1 cellular context compared by ENCODE assay signal in the genomic region with DNA sequence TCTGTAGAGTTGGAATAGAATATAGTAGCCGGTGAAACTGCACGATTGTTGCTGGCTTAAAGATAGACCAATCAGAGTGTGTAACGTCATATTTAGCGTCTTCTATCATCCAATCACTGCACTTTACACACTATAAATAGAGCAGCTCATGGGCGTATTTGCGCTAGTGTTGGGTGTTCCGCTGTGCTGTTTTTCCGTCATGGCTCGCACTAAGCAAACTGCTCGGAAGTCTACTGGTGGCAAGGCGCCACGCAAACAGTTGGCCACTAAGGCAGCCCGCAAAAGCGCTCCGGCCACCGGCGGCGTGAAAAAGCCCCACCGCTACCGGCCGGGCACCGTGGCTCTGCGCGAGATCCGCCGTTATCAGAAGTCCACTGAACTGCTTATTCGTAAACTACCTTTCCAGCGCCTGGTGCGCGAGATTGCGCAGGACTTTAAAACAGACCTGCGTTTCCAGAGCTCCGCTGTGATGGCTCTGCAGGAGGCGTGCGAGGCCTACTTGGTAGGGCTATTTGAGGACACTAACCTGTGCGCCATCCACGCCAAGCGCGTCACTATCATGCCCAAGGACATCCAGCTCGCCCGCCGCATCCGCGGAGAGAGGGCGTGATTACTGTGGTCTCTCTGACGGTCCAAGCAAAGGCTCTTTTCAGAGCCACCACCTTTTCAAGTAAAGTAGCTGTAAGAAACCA.
A peak's percentile ranks its signal among the peaks of the same experiment; 100 is the strongest.
TF ChIP-seq lines count a peak whose summit lies in the region.

No MANE protein-coding gene starts in this region.

TF ChIP-seq in WTC11, 78 proteins besides CTCF, POLR2A, EP300 and RAD21 (continued from another document):
- TF ChIP-seq, protein P1, sequence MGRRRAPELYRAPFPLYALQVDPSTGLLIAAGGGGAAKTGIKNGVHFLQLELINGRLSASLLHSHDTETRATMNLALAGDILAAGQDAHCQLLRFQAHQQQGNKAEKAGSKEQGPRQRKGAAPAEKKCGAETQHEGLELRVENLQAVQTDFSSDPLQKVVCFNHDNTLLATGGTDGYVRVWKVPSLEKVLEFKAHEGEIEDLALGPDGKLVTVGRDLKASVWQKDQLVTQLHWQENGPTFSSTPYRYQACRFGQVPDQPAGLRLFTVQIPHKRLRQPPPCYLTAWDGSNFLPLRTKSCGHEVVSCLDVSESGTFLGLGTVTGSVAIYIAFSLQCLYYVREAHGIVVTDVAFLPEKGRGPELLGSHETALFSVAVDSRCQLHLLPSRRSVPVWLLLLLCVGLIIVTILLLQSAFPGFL (CRISPR knock-in tag; IDR thresholded peaks at IDR 0.05; ENCODE audit: borderline replicate concordance), result no peak
- no peak for TF ChIP-seq SMAD3 (CRISPR knock-in tag; IDR thresholded peaks at IDR 0.05; ENCODE audit: borderline replicate concordance)
- TF ChIP-seq, protein P2, sequence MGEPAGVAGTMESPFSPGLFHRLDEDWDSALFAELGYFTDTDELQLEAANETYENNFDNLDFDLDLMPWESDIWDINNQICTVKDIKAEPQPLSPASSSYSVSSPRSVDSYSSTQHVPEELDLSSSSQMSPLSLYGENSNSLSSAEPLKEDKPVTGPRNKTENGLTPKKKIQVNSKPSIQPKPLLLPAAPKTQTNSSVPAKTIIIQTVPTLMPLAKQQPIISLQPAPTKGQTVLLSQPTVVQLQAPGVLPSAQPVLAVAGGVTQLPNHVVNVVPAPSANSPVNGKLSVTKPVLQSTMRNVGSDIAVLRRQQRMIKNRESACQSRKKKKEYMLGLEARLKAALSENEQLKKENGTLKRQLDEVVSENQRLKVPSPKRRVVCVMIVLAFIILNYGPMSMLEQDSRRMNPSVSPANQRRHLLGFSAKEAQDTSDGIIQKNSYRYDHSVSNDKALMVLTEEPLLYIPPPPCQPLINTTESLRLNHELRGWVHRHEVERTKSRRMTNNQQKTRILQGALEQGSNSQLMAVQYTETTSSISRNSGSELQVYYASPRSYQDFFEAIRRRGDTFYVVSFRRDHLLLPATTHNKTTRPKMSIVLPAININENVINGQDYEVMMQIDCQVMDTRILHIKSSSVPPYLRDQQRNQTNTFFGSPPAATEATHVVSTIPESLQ (CRISPR knock-in tag; IDR thresholded peaks at IDR 0.05), result no peak
- no peak for TF ChIP-seq NR1H2 (CRISPR knock-in tag; IDR thresholded peaks at IDR 0.05)
- TF ChIP-seq ZNF396 (CRISPR knock-in tag; IDR thresholded peaks at IDR 0.05; ENCODE audit: borderline replicate concordance), result no peak
- TF ChIP-seq JAZF1 (CRISPR knock-in tag; IDR thresholded peaks at IDR 0.05), result no peak
- TF ChIP-seq RELA (CRISPR knock-in tag; IDR thresholded peaks at IDR 0.05; ENCODE audit: borderline replicate concordance), result no peak
- TF ChIP-seq TEAD1 (CRISPR knock-in tag; IDR thresholded peaks at IDR 0.05), result peak; percentile 38; the same call in 1 of the 2 replicates
- TF ChIP-seq GTF2I (CRISPR knock-in tag; conservative IDR thresholded peaks at IDR 0.05), result no peak
- no peak for TF ChIP-seq GABPB1 (CRISPR knock-in tag; IDR thresholded peaks at IDR 0.05)
- TF ChIP-seq ZNF317 (CRISPR knock-in tag; IDR thresholded peaks at IDR 0.05; ENCODE audit: borderline replicate concordance, low read depth), result no peak
- no peak for TF ChIP-seq CBFB (CRISPR knock-in tag; IDR thresholded peaks at IDR 0.05; ENCODE audit: low read depth)
- peak; percentile 41; the same call in 1 of the 2 replicates for TF ChIP-seq ZNF263 (CRISPR knock-in tag; IDR thresholded peaks at IDR 0.05; ENCODE audit: low read depth)
- peak; percentile 92 for TF ChIP-seq FOXP1 (CRISPR knock-in tag; IDR thresholded peaks at IDR 0.05; ENCODE audit: borderline replicate concordance)
- peak; percentile 17; the same call in 1 of the 2 replicates for TF ChIP-seq CREM (CRISPR knock-in tag; IDR thresholded peaks at IDR 0.05)
- no peak for TF ChIP-seq ZNF121 (CRISPR knock-in tag; IDR thresholded peaks at IDR 0.05)
- TF ChIP-seq, protein P3, sequence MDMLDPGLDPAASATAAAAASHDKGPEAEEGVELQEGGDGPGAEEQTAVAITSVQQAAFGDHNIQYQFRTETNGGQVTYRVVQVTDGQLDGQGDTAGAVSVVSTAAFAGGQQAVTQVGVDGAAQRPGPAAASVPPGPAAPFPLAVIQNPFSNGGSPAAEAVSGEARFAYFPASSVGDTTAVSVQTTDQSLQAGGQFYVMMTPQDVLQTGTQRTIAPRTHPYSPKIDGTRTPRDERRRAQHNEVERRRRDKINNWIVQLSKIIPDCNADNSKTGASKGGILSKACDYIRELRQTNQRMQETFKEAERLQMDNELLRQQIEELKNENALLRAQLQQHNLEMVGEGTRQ (CRISPR knock-in tag; IDR thresholded peaks at IDR 0.05), result no peak
- TF ChIP-seq CREB1 (CRISPR knock-in tag; IDR thresholded peaks at IDR 0.05), result peak; percentile 88
- TF ChIP-seq, protein P4, sequence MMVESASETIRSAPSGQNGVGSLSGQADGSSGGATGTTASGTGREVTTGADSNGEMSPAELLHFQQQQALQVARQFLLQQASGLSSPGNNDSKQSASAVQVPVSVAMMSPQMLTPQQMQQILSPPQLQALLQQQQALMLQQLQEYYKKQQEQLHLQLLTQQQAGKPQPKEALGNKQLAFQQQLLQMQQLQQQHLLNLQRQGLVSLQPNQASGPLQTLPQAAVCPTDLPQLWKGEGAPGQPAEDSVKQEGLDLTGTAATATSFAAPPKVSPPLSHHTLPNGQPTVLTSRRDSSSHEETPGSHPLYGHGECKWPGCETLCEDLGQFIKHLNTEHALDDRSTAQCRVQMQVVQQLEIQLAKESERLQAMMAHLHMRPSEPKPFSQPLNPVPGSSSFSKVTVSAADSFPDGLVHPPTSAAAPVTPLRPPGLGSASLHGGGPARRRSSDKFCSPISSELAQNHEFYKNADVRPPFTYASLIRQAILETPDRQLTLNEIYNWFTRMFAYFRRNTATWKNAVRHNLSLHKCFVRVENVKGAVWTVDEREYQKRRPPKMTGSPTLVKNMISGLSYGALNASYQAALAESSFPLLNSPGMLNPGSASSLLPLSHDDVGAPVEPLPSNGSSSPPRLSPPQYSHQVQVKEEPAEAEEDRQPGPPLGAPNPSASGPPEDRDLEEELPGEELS (CRISPR knock-in tag; IDR thresholded peaks at IDR 0.05), result peak; percentile 67; the same call in 1 of the 2 replicates
